11 cellular contexts compared by ENCODE assay signal in the genomic region with DNA sequence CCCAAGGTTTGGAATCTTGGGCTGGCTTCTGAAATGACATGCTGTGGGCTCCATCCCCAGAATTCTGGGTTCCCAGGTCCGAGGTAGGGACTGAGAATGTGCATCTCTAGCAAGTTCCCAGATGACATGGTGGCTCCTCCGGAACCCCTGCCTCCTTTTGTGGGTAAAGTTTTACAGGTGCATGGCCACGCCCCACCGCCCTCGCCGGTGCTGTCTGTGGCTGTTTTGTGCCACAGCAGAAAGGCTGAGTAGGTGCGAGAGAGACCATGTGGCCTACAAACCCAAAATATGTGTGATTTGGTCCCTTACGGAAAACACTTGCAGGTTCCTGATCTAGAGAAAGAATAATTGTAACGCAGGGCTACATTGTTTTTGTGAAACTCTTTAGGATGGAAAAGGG. TPM values are rescaled to one million over a fixed set of nuclear protein-coding genes. Genes with fewer than 3 reads are reported as not detected.
DNase-seq lines count a peak whose midpoint lies in the region; ATAC-seq and TF ChIP-seq lines count a peak whose summit lies in the region.
"Had no signal": no experiment of that assay in that cellular context is flagged by ENCODE, and none has a peak within 500 bp of the region (broad histone marks: within the 10 kb centered on the region; RNA-seq: fewer than 3 reads in every experiment).

No MANE protein-coding gene starts in this region.

- H3K4me1 ChIP-seq in GM23248 (ENCODE audit: insufficient read depth) (peaks cover 30% of the 10 kb centered on the region), Karpas-422 (ENCODE audit: low read length) (no peaks in the 10 kb centered on the region), breast epithelium (peaks cover 0 to 15% of the 10 kb centered on the region in 2 donors), right lobe of liver (peaks cover 0 to 16% (median 0%) of the 10 kb centered on the region in 4 donors)

- H3K36me3 Mint-ChIP-seq in activated CD8-positive, alpha-beta T cell treated with anti-CD3 and anti-CD28 coated beads, Interleukin-2, amount 10 ng/mL, durations not matched to agents 7 days and 5 days (ENCODE audit: low read depth) = peaks cover 32% of the 10 kb centered on the region

- DNase-seq in GM23248 = no peak
- DNase-seq in activated CD8-positive, alpha-beta T cell treated with anti-CD3 and anti-CD28 coated beads, Interleukin-2, amount 10 ng/mL, durations not matched to agents 7 days and 5 days = peak; percentile 51
- peak; percentile 74 for DNase-seq in central memory CD4-positive, alpha-beta T cell
- DNase-seq in stimulated activated CD4-positive, alpha-beta T cell treated with anti-CD3 and anti-CD28 coated beads, TNF-alpha, amount 100 ng/mL, for 4 hours (ENCODE audit: low read depth in 3 of 3) = peak in 2 of 3 experiments; percentile 53 to 62
- no peak for DNase-seq in Karpas-422
- no peak for DNase-seq in breast epithelium (ENCODE audit: low spot score in 2 of 2)
- no peak for DNase-seq in right lobe of liver
- DNase-seq: COR-L47, NCI-H1048, SHP77 had no signal

- H3K9me2 ChIP-seq in GM23248 (ENCODE audit: insufficient read depth) (no peaks in the 10 kb centered on the region), Karpas-422 (replicated peaks; ENCODE audit: insufficient read depth, low read length) (no peaks in the 10 kb centered on the region)

- peak overlapping the region; percentile 20 for H3K4me2 ChIP-seq in GM23248 (ENCODE audit: unreplicated experiment)
- no peak overlapping the region for H3K4me2 ChIP-seq in Karpas-422 (ENCODE audit: low read depth, low read length, poor library complexity, severe bottlenecking)

- CTCF ChIA-PET in activated CD8-positive, alpha-beta T cell treated with anti-CD3 and anti-CD28 coated beads, Interleukin-2, amount 10 ng/mL, durations not matched to agents 7 days and 5 days (lab: Charles Lee) = interaction anchor here (1.1 to 1.9 kb wide), 2 partner anchors 64 to 123 kb away, joined by 4 to 5 read pairs; a partner anchor contains a TSS

- H3K27ac Mint-ChIP-seq in activated CD8-positive, alpha-beta T cell treated with anti-CD3 and anti-CD28 coated beads, Interleukin-2, amount 10 ng/mL, durations not matched to agents 7 days and 5 days = peak overlapping the region; percentile 25

- WGBS in GM23248 (ENCODE audit: low coverage in 1 of 2, low lambda C conversion rate in 2 of 2, missing lambda C conversion rate in 2 of 2), 2 experiments = 82% methylated on average over 9 of the region's 9 CpGs
- whole genome bisulfite sequencing in right lobe of liver (ENCODE audit: insufficient coverage, low coverage, low lambda C conversion rate, missing lambda C conversion rate) = 97% methylated on average over 7 of the region's 9 CpGs

- H3K27me3 ChIP-seq in GM23248 (replicated peaks; ENCODE audit: insufficient read depth) (no peaks in the 10 kb centered on the region), Karpas-422 (ENCODE audit: low read length) (no peaks in the 10 kb centered on the region), breast epithelium (no peaks in the 10 kb centered on the region), right lobe of liver (no peaks in the 10 kb centered on the region)

- no peak for TF ChIP-seq POLR2A in breast epithelium (IDR thresholded peaks at IDR 0.05)
- no peak for TF ChIP-seq POLR2A in right lobe of liver (IDR thresholded peaks at IDR 0.05)

- no peak overlapping the region for H2AFZ ChIP-seq in GM23248
- no peak overlapping the region for H2AFZ ChIP-seq in Karpas-422 (ENCODE audit: low read length)

- TF ChIP-seq CTCF in breast epithelium (IDR thresholded peaks at IDR 0.05) (no peak), right lobe of liver (IDR thresholded peaks at IDR 0.05) (no peak)

- H4K20me1 ChIP-seq in GM23248 (ENCODE audit: insufficient read depth) (peaks cover 38% of the 10 kb centered on the region), Karpas-422 (ENCODE audit: insufficient read depth, low read depth, low read length) (peaks cover 15% of the 10 kb centered on the region)

- H3K9ac ChIP-seq in GM23248 = no peak overlapping the region
- H3K9ac ChIP-seq in Karpas-422 (ENCODE audit: low read length) = no peak overlapping the region

- no peaks in the 10 kb centered on the region for H3K9me3 ChIP-seq in GM23248 (ENCODE audit: low read depth)
- H3K9me3 ChIP-seq in Karpas-422 (ENCODE audit: low read length) = peaks cover 16% of the 10 kb centered on the region
- no peaks in the 10 kb centered on the region for H3K9me3 ChIP-seq in breast epithelium
- no peaks in the 10 kb centered on the region for H3K9me3 ChIP-seq in right lobe of liver

- H3K9me3 Mint-ChIP-seq in activated CD8-positive, alpha-beta T cell treated with anti-CD3 and anti-CD28 coated beads, Interleukin-2, amount 10 ng/mL, durations not matched to agents 7 days and 5 days (ENCODE audit: insufficient read depth) = peaks cover 13% of the 10 kb centered on the region

- peaks cover 100% of the 10 kb centered on the region for H3K79me2 ChIP-seq in GM23248 (ENCODE audit: insufficient read depth)
- no peaks in the 10 kb centered on the region for H3K79me2 ChIP-seq in Karpas-422 (ENCODE audit: low read length)

- POLR2A ChIA-PET in activated CD8-positive, alpha-beta T cell treated with anti-CD3 and anti-CD28 coated beads, Interleukin-2, amount 10 ng/mL, durations not matched to agents 7 days and 5 days (lab: Charles Lee) = no interaction called here

- H3K4me1 Mint-ChIP-seq in activated CD8-positive, alpha-beta T cell treated with anti-CD3 and anti-CD28 coated beads, Interleukin-2, amount 10 ng/mL, durations not matched to agents 7 days and 5 days (ENCODE audit: low read depth) = peaks cover 27% of the 10 kb centered on the region

- H3K27ac ChIP-seq in GM23248 (peak overlapping the region; percentile 73), Karpas-422 (ENCODE audit: low read length) (no peak overlapping the region), breast epithelium (peak overlapping the region in 1 of 2 donors; percentile 52), right lobe of liver (no peak overlapping the region)

- no peak for ATAC-seq in activated CD8-positive, alpha-beta T cell treated with anti-CD3 and anti-CD28 coated beads, Interleukin-2, amount 10 ng/mL, durations not matched to agents 7 days and 5 days
- ATAC-seq in HG02623 (IDR thresholded peaks at IDR 0.05; ENCODE audit: unreplicated experiment) (no peak), right lobe of liver (no peak)

- in situ Hi-C loops in GM23248 (cut with MboI) = no loop called here

- no peak overlapping the region for H3K4me3 Mint-ChIP-seq in activated CD8-positive, alpha-beta T cell treated with anti-CD3 and anti-CD28 coated beads, Interleukin-2, amount 10 ng/mL, durations not matched to agents 7 days and 5 days

- H3K27me3 Mint-ChIP-seq in activated CD8-positive, alpha-beta T cell treated with anti-CD3 and anti-CD28 coated beads, Interleukin-2, amount 10 ng/mL, durations not matched to agents 7 days and 5 days (ENCODE audit: low read depth) = no peaks in the 10 kb centered on the region

- H3K36me3 ChIP-seq in GM23248 (ENCODE audit: low read depth) = no peaks in the 10 kb centered on the region
- H3K36me3 ChIP-seq in Karpas-422 (ENCODE audit: insufficient read depth, low read length) = no peaks in the 10 kb centered on the region
- H3K36me3 ChIP-seq in breast epithelium = no peaks in the 10 kb centered on the region
- H3K36me3 ChIP-seq in right lobe of liver = no peaks in the 10 kb centered on the region

- H3K4me3 ChIP-seq in GM23248 (no peak overlapping the region), Karpas-422 (ENCODE audit: low read length) (no peak overlapping the region), breast epithelium (no peak overlapping the region), right lobe of liver (no peak overlapping the region)

- H3F3A ChIP-seq in GM23248 (ENCODE audit: insufficient read depth) = peaks cover 54% of the 10 kb centered on the region

- intact Hi-C loops in breast epithelium (cut with DNase I; ENCODE audit: low total_unique reads) (no loop called here), right lobe of liver (cut with DNase I) (no loop called here)

RNA-seq across cellular contexts. Expression of a gene that starts 30.9 kb away (rescaled TPM):
- total RNA-seq in GM23248 (2014; rRNA removed; shearing (Covaris generic)) = 23.1 and 26.8 TPM in 2 replicates
- polyA plus RNA-seq in GM23248 (2016; fragmentation: Nextera tagmentation; extraction: Ambion mirVana) = 3.8 and 4.0 TPM in 2 replicates
- 10 to 100 TPM; 41.2 to 41.4 TPM for total RNA-seq in activated CD8-positive, alpha-beta T cell treated with anti-CD3 and anti-CD28 coated beads, Interleukin-2, amount 10 ng/mL, durations not matched to agents 7 days and 5 days
- 1.7 and 2.4 TPM in 2 replicates for total RNA-seq in Karpas-422 (2014; rRNA removed; shearing (Covaris generic); ENCODE audit: low replicate concordance)
- total RNA-seq in breast epithelium (10 to 100 TPM; 22.1 to 33.8 (median 26.7) TPM), right lobe of liver (10 to 100 TPM; 23.7 to 84.8 (median 31.4) TPM)

Comparison
In these comparisons a context has a peak if more than half of its experiments do, and no peak if none do; other contexts are left out.
1. DNase-seq: peak in activated CD8-positive, alpha-beta T cell treated with anti-CD3 and anti-CD28 coated beads, Interleukin-2, amount 10 ng/mL, durations not matched to agents 7 days and 5 days (single experiment), central memory CD4-positive, alpha-beta T cell (single experiment) and stimulated activated CD4-positive, alpha-beta T cell treated with anti-CD3 and anti-CD28 coated beads, TNF-alpha, amount 100 ng/mL, for 4 hours (2 of 3); none in GM23248 (single experiment), Karpas-422 (single experiment), breast epithelium (0 of 2) and right lobe of liver (0 of 3).